5 cellular contexts compared by ENCODE assay signal in the genomic region with DNA sequence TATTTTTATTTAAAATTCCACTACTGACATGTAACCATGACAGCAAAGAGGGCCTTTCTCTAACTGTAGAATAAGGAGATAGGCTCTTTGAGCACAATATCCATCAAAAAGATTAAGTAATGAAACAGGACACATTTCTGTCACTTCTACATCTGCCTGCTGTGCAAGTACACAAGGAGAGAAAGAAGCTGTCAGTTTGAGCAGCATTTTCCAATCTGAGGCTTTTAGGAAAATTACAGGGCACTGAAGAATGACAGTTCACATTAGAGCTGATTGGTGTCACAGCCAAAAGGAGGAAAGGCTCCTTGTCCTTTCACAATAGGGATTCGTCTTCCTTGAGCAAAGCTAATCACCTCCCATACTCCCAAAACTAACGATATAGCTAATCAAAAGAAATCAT.
"Had no signal": no experiment of that assay in that cellular context is flagged by ENCODE, and none has a peak within 500 bp of the region (broad histone marks: within the 10 kb centered on the region; RNA-seq: fewer than 3 reads in every experiment).

No MANE protein-coding gene starts in this region.

- H3K4me3 ChIP-seq: GM23338, K562 had no signal

- H3K4me2 ChIP-seq: GM23338 had no signal

- ATAC-seq: GM23338, K562 had no signal

- DNase-seq: H9, HCEC 1CT, IMR-90 had no signal

- H2AFZ ChIP-seq: GM23338 had no signal
